9 cellular contexts compared by ENCODE assay signal in genomic region chr6:110999634-111000270, GRCh38. TPM values are rescaled to one million over a fixed set of nuclear protein-coding genes. Genes with fewer than 3 reads are reported as not detected.
DNase-seq lines count a peak whose midpoint lies in the region; TF ChIP-seq lines count a peak whose summit lies in the region.
"Had no signal": no experiment of that assay in that cellular context is flagged by ENCODE, and none has a peak within 500 bp of the region (broad histone marks: within the 10 kb centered on the region; RNA-seq: fewer than 3 reads in every experiment).

No MANE protein-coding gene starts in this region.

- no peaks in the 10 kb centered on the region for H3K9me2 ChIP-seq in MM.1S (replicated peaks; ENCODE audit: insufficient read depth, low read length)

- no peaks in the 10 kb centered on the region for H3K27me3 Mint-ChIP-seq in nephron (ENCODE audit: low read depth)
- H3K27me3 Mint-ChIP-seq: central memory CD8-positive, alpha-beta T cell had no signal

- H2BK12ac ChIP-seq in neuronal stem cell (ENCODE audit: low read length): no peak overlapping the region

- H4K20me1 ChIP-seq in MM.1S (ENCODE audit: insufficient read depth, low read length): no peaks in the 10 kb centered on the region

- peaks cover 57% of the 10 kb centered on the region for H3K36me3 Mint-ChIP-seq in nephron (ENCODE audit: low read depth)

- whole genome bisulfite sequencing in neuronal stem cell (ENCODE audit: extremely low coverage in 2 of 2, insufficient read length in 2 of 2, insufficient replicate concordance in 1 of 2), 2 donors: no CpG with 5 or more reads among the region's 2 CpGs

- no peak overlapping the region for H3K14ac ChIP-seq in neuronal stem cell (ENCODE audit: low read length)

- no peak overlapping the region for H3K9ac ChIP-seq in MM.1S (ENCODE audit: low read length)
- H3K9ac ChIP-seq in neuronal stem cell (ENCODE audit: low read depth, low read length, poor library complexity): no peak overlapping the region

- no peak overlapping the region for H3K23ac ChIP-seq in neuronal stem cell (ENCODE audit: low read depth, low read length, poor library complexity)

- H2AK5ac ChIP-seq in neuronal stem cell (ENCODE audit: low read depth, low read length): no peak overlapping the region

- no peak overlapping the region for H4K91ac ChIP-seq in neuronal stem cell (ENCODE audit: low read depth, low read length, poor library complexity)

- no peak overlapping the region for H3K4me3 Mint-ChIP-seq in nephron
- H3K4me3 Mint-ChIP-seq: central memory CD8-positive, alpha-beta T cell had no signal

- H3K4me1 ChIP-seq in MM.1S (ENCODE audit: low read length) (no peaks in the 10 kb centered on the region), neuronal stem cell (ENCODE audit: control insufficient read depth in 2 of 2, insufficient read depth in 1 of 2, low read depth in 1 of 2, low read length in 2 of 2) (no peaks in the 10 kb centered on the region)

- H4K8ac ChIP-seq in neuronal stem cell (ENCODE audit: low read depth, low read length): no peak overlapping the region

- H3K4me1 Mint-ChIP-seq in nephron: no peaks in the 10 kb centered on the region
- H3K4me1 Mint-ChIP-seq: central memory CD8-positive, alpha-beta T cell had no signal

- no peak overlapping the region for H2BK120ac ChIP-seq in neuronal stem cell (ENCODE audit: low read depth, low read length)

- H3F3A ChIP-seq in MM.1S (ENCODE audit: insufficient read depth, low read length): no peaks in the 10 kb centered on the region

- no peak overlapping the region for H3K4me3 ChIP-seq in MM.1S (ENCODE audit: low read length)
- H3K4me3 ChIP-seq in choroid plexus epithelial cell (ENCODE audit: low read depth, low read length): no peak overlapping the region
- H3K4me3 ChIP-seq in H7 (ENCODE audit: insufficient read depth, low read depth, low read length): no peak overlapping the region
- no peak overlapping the region for H3K4me3 ChIP-seq in neuronal stem cell (ENCODE audit: low read length in 2 of 2)

- no peak overlapping the region for H2BK15ac ChIP-seq in neuronal stem cell (ENCODE audit: low read length)

- TF ChIP-seq CTCF in MM.1S (IDR thresholded peaks at IDR 0.05; ENCODE audit: low read length) (peak; percentile 34), choroid plexus epithelial cell (conservative IDR thresholded peaks at IDR 0.05; ENCODE audit: low read depth, low read length) (peak; percentile 48), nephron (IDR thresholded peaks at IDR 0.05; ENCODE audit: unreplicated experiment in 3 of 3) (peak; percentile 47 to 65 (median 48))

- DNase-seq in DMS79 treated with DMSO at 0.1 percent for 48 hours (lab: John Stamatoyannopoulos, UW) (peak; percentile 16), MM.1S (no peak), choroid plexus epithelial cell (ENCODE audit: low read depth) (peak; percentile 72), H7 (no peak), KG1 (lab: John Stamatoyannopoulos, UW) (no peak), neuronal stem cell (ENCODE audit: low spot score) (no peak), 8988T (no peak)

- no peak overlapping the region for H3K27ac ChIP-seq in MM.1S (ENCODE audit: low read length)
- no peak overlapping the region for H3K27ac ChIP-seq in neuronal stem cell (replicated peaks; ENCODE audit: low read length)

- H3K9me3 ChIP-seq in MM.1S (replicated peaks; ENCODE audit: insufficient read depth, low read length) (no peaks in the 10 kb centered on the region), neuronal stem cell (replicated peaks in 1 of 2; ENCODE audit: control insufficient read depth in 2 of 2, insufficient read depth in 1 of 2, low read depth in 1 of 2, low read length in 2 of 2) (no peaks in the 10 kb centered on the region)

- H2AFZ ChIP-seq in MM.1S (ENCODE audit: low read length) (no peak overlapping the region), neuronal stem cell (ENCODE audit: low read length) (no peak overlapping the region)

- no peak overlapping the region for H3K27ac Mint-ChIP-seq in nephron

- H3K79me1 ChIP-seq in neuronal stem cell (ENCODE audit: low read depth, low read length): no peaks in the 10 kb centered on the region

- H3K9me3 Mint-ChIP-seq in nephron: no peaks in the 10 kb centered on the region
- H3K9me3 Mint-ChIP-seq: central memory CD8-positive, alpha-beta T cell had no signal

- no peak overlapping the region for H3K4ac ChIP-seq in neuronal stem cell (ENCODE audit: low read length)

- no peak overlapping the region for H2BK5ac ChIP-seq in neuronal stem cell (ENCODE audit: low read length)

- H3K27me3 ChIP-seq in MM.1S (replicated peaks; ENCODE audit: insufficient read depth, low read length): no peaks in the 10 kb centered on the region
- no peaks in the 10 kb centered on the region for H3K27me3 ChIP-seq in H7 (ENCODE audit: control insufficient read depth, insufficient read depth, low read length)
- H3K27me3 ChIP-seq in neuronal stem cell (ENCODE audit: control insufficient read depth in 3 of 3, insufficient read depth in 3 of 3, low read depth in 1 of 3, low read length in 3 of 3): no peaks in the 10 kb centered on the region

- no peak overlapping the region for H3K18ac ChIP-seq in neuronal stem cell (ENCODE audit: low read length)

- no peak overlapping the region for H3K4me2 ChIP-seq in MM.1S (ENCODE audit: low read depth, low read length)
- H3K4me2 ChIP-seq in neuronal stem cell (ENCODE audit: insufficient read depth, low read length, poor library complexity, severe bottlenecking): no peak overlapping the region

- peaks cover 12% of the 10 kb centered on the region; the same call in 1 of the 2 replicates for H3K79me2 ChIP-seq in MM.1S (ENCODE audit: low read length)

- peaks cover 4% of the 10 kb centered on the region; the same call in 1 of the 2 replicates for H3K36me3 ChIP-seq in MM.1S (replicated peaks; ENCODE audit: insufficient read depth, low read length)
- peaks cover 19% of the 10 kb centered on the region for H3K36me3 ChIP-seq in H7 (replicated peaks; ENCODE audit: control insufficient read depth, insufficient read depth, low read length)
- peaks cover 13 to 95% of the 10 kb centered on the region in 2 donors for H3K36me3 ChIP-seq in neuronal stem cell (replicated peaks in 1 of 2; ENCODE audit: control insufficient read depth in 2 of 2, insufficient read depth in 2 of 2, low read length in 2 of 2)

RNA-seq across cellular contexts. Expression of gene RPF2, which starts 17.9 kb away (rescaled TPM):
- total RNA-seq in H7 (2014; rRNA removed; shearing (Covaris generic)): 35.5 and 46.2 TPM in 2 replicates
- 31.4 TPM for polyA plus RNA-seq in neuronal stem cell (2013, experiment 1 of 2)
- 31.7 TPM for polyA plus RNA-seq in neuronal stem cell (2013, experiment 2 of 2)

RNA-seq across cellular contexts. Expression of gene GTF3C6, which starts 41.2 kb away (rescaled TPM):
- 37.1 and 46.0 TPM in 2 replicates for total RNA-seq in H7 (2014; rRNA removed; shearing (Covaris generic))
- polyA plus RNA-seq in neuronal stem cell (2013, experiment 1 of 2): 75.2 TPM
- 74.4 TPM for polyA plus RNA-seq in neuronal stem cell (2013, experiment 2 of 2)

Comparison
In these comparisons a context has a peak if more than half of its experiments do, and no peak if none do; other contexts are left out.
1. DNase-seq: peak in DMS79 treated with DMSO at 0.1 percent for 48 hours (single experiment) and choroid plexus epithelial cell (single experiment); none in MM.1S (single experiment), H7 (single experiment), KG1 (single experiment), neuronal stem cell (single experiment) and 8988T (single experiment).
2. Peak in every context shown above with its lines, with median percentiles within 50 percentile points of each other: CTCF ChIP-seq.